18 cellular contexts compared by ENCODE assay signal in genomic region chr17:14372905-14373559, GRCh38.
DNase-seq lines count a peak whose midpoint lies in the region; ATAC-seq and TF ChIP-seq lines count a peak whose summit lies in the region.
"Had no signal": no experiment of that assay in that cellular context is flagged by ENCODE, and none has a peak within 500 bp of the region (broad histone marks: within the 10 kb centered on the region; RNA-seq: fewer than 3 reads in every experiment).

No MANE protein-coding gene starts in this region.

- intact Hi-C loops in upper lobe of right lung (cut with DNase I), result no loop called here

- no peak overlapping the region for H4K8ac ChIP-seq in mesendoderm (ENCODE audit: low read depth, low read length)

- no peak overlapping the region for H4K5ac ChIP-seq in mesendoderm (ENCODE audit: low read length)

- no peaks in the 10 kb centered on the region for H3K27me3 Mint-ChIP-seq in activated naive CD8-positive, alpha-beta T cell treated with anti-CD3 and anti-CD28 coated beads, Interleukin-2, amount 10 ng/mL, durations not matched to agents 7 days and 5 days
- no peaks in the 10 kb centered on the region for H3K27me3 Mint-ChIP-seq in activated naive CD8-positive, alpha-beta T cell treated with anti-CD3 and anti-CD28 coated beads, Interleukin-2, amount 50 U/mL, for 24 hours
- H3K27me3 Mint-ChIP-seq: T-cell had no signal

- H3K36me3 ChIP-seq in mesendoderm (ENCODE audit: control insufficient read depth, insufficient read depth, low read length), result no peaks in the 10 kb centered on the region
- H3K36me3 ChIP-seq in upper lobe of right lung, result no peaks in the 10 kb centered on the region
- H3K36me3 ChIP-seq: colonic mucosa, heart right ventricle, uterus had no signal

- no peak overlapping the region for H2AK5ac ChIP-seq in mesendoderm (ENCODE audit: low read length)

- H3K4me1 ChIP-seq in foreskin keratinocyte (peaks cover 9% of the 10 kb centered on the region), mesendoderm (ENCODE audit: control insufficient read depth, low read depth, low read length) (peaks cover 3% of the 10 kb centered on the region), upper lobe of right lung (no peaks in the 10 kb centered on the region)
- H3K4me1 ChIP-seq: body of pancreas, colonic mucosa, uterus had no signal

- no peak overlapping the region for H3K4me3 ChIP-seq in mesendoderm (ENCODE audit: low read length)
- no peak overlapping the region for H3K4me3 ChIP-seq in upper lobe of right lung
- H3K4me3 ChIP-seq: body of pancreas, colonic mucosa, heart right ventricle, uterus had no signal

- no peak overlapping the region for H3K18ac ChIP-seq in mesendoderm (ENCODE audit: low read length)

- peaks cover 2% of the 10 kb centered on the region for H3K9me3 Mint-ChIP-seq in activated naive CD8-positive, alpha-beta T cell treated with anti-CD3 and anti-CD28 coated beads, Interleukin-2, amount 10 ng/mL, durations not matched to agents 7 days and 5 days
- H3K9me3 Mint-ChIP-seq in activated naive CD8-positive, alpha-beta T cell treated with anti-CD3 and anti-CD28 coated beads, Interleukin-2, amount 50 U/mL, for 24 hours, result peaks cover 1% of the 10 kb centered on the region
- H3K9me3 Mint-ChIP-seq: activated T-helper 2 cell treated with anti-CD3 and anti-CD28 coated beads, Interferon-gamma antibody, Interleukin-2, Interleukin-4, amounts not matched to agents 10 μg/mL and 5 μg/mL and 100 μg/mL, durations not matched to agents 14 hours and 24 hours and 36 hours; T-cell had no signal

- no peak for TF ChIP-seq CTCF in foreskin keratinocyte (conservative IDR thresholded peaks at IDR 0.05)
- no peak for TF ChIP-seq CTCF in upper lobe of right lung (IDR thresholded peaks at IDR 0.05)

- H2BK15ac ChIP-seq in mesendoderm (replicated peaks; ENCODE audit: low read depth), result no peak overlapping the region

- H2BK5ac ChIP-seq in mesendoderm (ENCODE audit: low read length), result no peak overlapping the region

- H3K9me3 ChIP-seq in upper lobe of right lung, result no peaks in the 10 kb centered on the region
- H3K9me3 ChIP-seq: body of pancreas, colonic mucosa, heart right ventricle, uterus had no signal

- H3K9ac ChIP-seq in mesendoderm (ENCODE audit: low read length), result no peak overlapping the region

- no peak overlapping the region for H3K4ac ChIP-seq in mesendoderm (ENCODE audit: low read depth, low read length)

- no peaks in the 10 kb centered on the region for H3K36me3 Mint-ChIP-seq in activated naive CD8-positive, alpha-beta T cell treated with anti-CD3 and anti-CD28 coated beads, Interleukin-2, amount 10 ng/mL, durations not matched to agents 7 days and 5 days
- H3K36me3 Mint-ChIP-seq in activated naive CD8-positive, alpha-beta T cell treated with anti-CD3 and anti-CD28 coated beads, Interleukin-2, amount 50 U/mL, for 24 hours (ENCODE audit: low read depth), result no peaks in the 10 kb centered on the region
- H3K36me3 Mint-ChIP-seq: T-cell had no signal

- DNase-seq in activated naive CD8-positive, alpha-beta T cell treated with anti-CD3 and anti-CD28 coated beads, Interleukin-2, amount 10 ng/mL, durations not matched to agents 7 days and 5 days, result no peak
- DNase-seq in activated naive CD8-positive, alpha-beta T cell treated with anti-CD3 and anti-CD28 coated beads, Interleukin-2, amount 50 U/mL, for 24 hours, result no peak
- DNase-seq in foreskin keratinocyte, result no peak
- DNase-seq in mesendoderm, result peak; percentile 38
- no peak for DNase-seq in upper lobe of right lung
- DNase-seq in NCI-H1436 (lab: John Stamatoyannopoulos, UW), result no peak
- DNase-seq in NCI-H2227 treated with DMSO at 0.1 percent for 48 hours (lab: John Stamatoyannopoulos, UW), result no peak
- DNase-seq: activated CD4-positive, alpha-beta T cell treated with anti-CD3 and anti-CD28 coated beads for 48 hours; body of pancreas; colonic mucosa; heart right ventricle; NCI-H524 treated with DMSO at 0.1 percent for 48 hours; T-cell; uterus had no signal

- WGBS in mesendoderm (ENCODE audit: extremely low coverage, insufficient coverage, low lambda C conversion rate), result no CpG with 5 or more reads among the region's 9 CpGs

- POLR2A ChIA-PET in activated naive CD8-positive, alpha-beta T cell treated with anti-CD3 and anti-CD28 coated beads, Interleukin-2, amount 10 ng/mL, durations not matched to agents 7 days and 5 days (lab: Charles Lee), result no interaction called here

- no peak overlapping the region for H3K4me3 Mint-ChIP-seq in activated naive CD8-positive, alpha-beta T cell treated with anti-CD3 and anti-CD28 coated beads, Interleukin-2, amount 10 ng/mL, durations not matched to agents 7 days and 5 days
- H3K4me3 Mint-ChIP-seq in activated naive CD8-positive, alpha-beta T cell treated with anti-CD3 and anti-CD28 coated beads, Interleukin-2, amount 50 U/mL, for 24 hours, result no peak overlapping the region
- H3K4me3 Mint-ChIP-seq: T-cell had no signal

- no peaks in the 10 kb centered on the region for H3K79me1 ChIP-seq in mesendoderm (ENCODE audit: low read length)

- H3K79me2 ChIP-seq in mesendoderm (ENCODE audit: control insufficient read depth, insufficient read depth, low read length), result no peaks in the 10 kb centered on the region

- peak overlapping the region; percentile 8 for H3K27ac ChIP-seq in foreskin keratinocyte
- no peak overlapping the region for H3K27ac ChIP-seq in mesendoderm (ENCODE audit: low read depth, low read length)
- H3K27ac ChIP-seq in upper lobe of right lung, result no peak overlapping the region
- H3K27ac ChIP-seq: body of pancreas, colonic mucosa, heart right ventricle, uterus had no signal

- H3K27ac Mint-ChIP-seq in activated naive CD8-positive, alpha-beta T cell treated with anti-CD3 and anti-CD28 coated beads, Interleukin-2, amount 10 ng/mL, durations not matched to agents 7 days and 5 days, result peak overlapping the region; percentile 38
- no peak overlapping the region for H3K27ac Mint-ChIP-seq in activated naive CD8-positive, alpha-beta T cell treated with anti-CD3 and anti-CD28 coated beads, Interleukin-2, amount 50 U/mL, for 24 hours
- H3K27ac Mint-ChIP-seq: activated T-helper 2 cell treated with anti-CD3 and anti-CD28 coated beads, Interferon-gamma antibody, Interleukin-2, Interleukin-4, amounts not matched to agents 10 μg/mL and 5 μg/mL and 100 μg/mL, durations not matched to agents 14 hours and 24 hours and 36 hours; T-cell had no signal

- H3K4me1 Mint-ChIP-seq in activated naive CD8-positive, alpha-beta T cell treated with anti-CD3 and anti-CD28 coated beads, Interleukin-2, amount 10 ng/mL, durations not matched to agents 7 days and 5 days, result no peaks in the 10 kb centered on the region
- H3K4me1 Mint-ChIP-seq in activated naive CD8-positive, alpha-beta T cell treated with anti-CD3 and anti-CD28 coated beads, Interleukin-2, amount 50 U/mL, for 24 hours, result no peaks in the 10 kb centered on the region

- H3K27me3 ChIP-seq in foreskin keratinocyte (no peaks in the 10 kb centered on the region), mesendoderm (ENCODE audit: insufficient read depth, low read length, poor library complexity) (no peaks in the 10 kb centered on the region), upper lobe of right lung (no peaks in the 10 kb centered on the region)
- H3K27me3 ChIP-seq: body of pancreas, colonic mucosa, uterus had no signal

- H3K56ac ChIP-seq in mesendoderm (ENCODE audit: low read length), result no peak overlapping the region

- no peak overlapping the region for H3K4me2 ChIP-seq in mesendoderm (ENCODE audit: low read length)

- H2BK120ac ChIP-seq in mesendoderm (ENCODE audit: low read depth, low read length), result no peak overlapping the region

- H3K23ac ChIP-seq in mesendoderm (ENCODE audit: low read length), result no peak overlapping the region

- no peak for ATAC-seq in activated naive CD8-positive, alpha-beta T cell treated with anti-CD3 and anti-CD28 coated beads, Interleukin-2, amount 10 ng/mL, durations not matched to agents 7 days and 5 days (ENCODE audit: low read depth)
- ATAC-seq in activated naive CD8-positive, alpha-beta T cell treated with anti-CD3 and anti-CD28 coated beads, Interleukin-2, amount 50 U/mL, for 24 hours, result no peak
- ATAC-seq in foreskin keratinocyte (no peak), upper lobe of right lung (peak; percentile 39), HG03520 (IDR thresholded peaks at IDR 0.05; ENCODE audit: unreplicated experiment) (no peak)
- ATAC-seq: body of pancreas, HCT116, heart right ventricle, Right ventricle myocardium inferior, T-cell had no signal
